In genomic region chr2:151238527-151239487, GRCh38 we compare ENCODE assay signal across 8 cellular contexts. TPM values are rescaled to one million over a fixed set of nuclear protein-coding genes. Genes with fewer than 3 reads are reported as not detected.
DNase-seq lines count a peak whose midpoint lies in the region; ATAC-seq and TF ChIP-seq lines count a peak whose summit lies in the region.

No MANE protein-coding gene starts in this region.

- no peaks in the 10 kb centered on the region for H3K36me3 Mint-ChIP-seq in activated CD4-positive, alpha-beta T cell treated with anti-CD3 and anti-CD28 coated beads for 36 hours (ENCODE audit: low read depth)

- no peaks in the 10 kb centered on the region for H3K79me2 ChIP-seq in fibroblast of lung (ENCODE audit: control insufficient read depth, insufficient read depth, low read length)
- no peaks in the 10 kb centered on the region for H3K79me2 ChIP-seq in neural cell (replicated peaks; ENCODE audit: insufficient read depth, low read length)

- no peak overlapping the region for H3K27ac Mint-ChIP-seq in activated CD4-positive, alpha-beta T cell treated with anti-CD3 and anti-CD28 coated beads for 36 hours

- DNase-seq in DMS 273 (lab: John Stamatoyannopoulos, UW; ENCODE audit: unreplicated experiment) = peak; percentile 86
- peak; percentile 1 to 69 for DNase-seq in NCI-H446 (lab: John Stamatoyannopoulos, UW)
- DNase-seq in activated CD4-positive, alpha-beta T cell treated with anti-CD3 and anti-CD28 coated beads for 36 hours = peak; percentile 58
- DNase-seq in fibroblast of lung (ENCODE audit: low read depth in 2 of 2) = peak; percentile 78 to 93
- no peak for DNase-seq in effector memory CD4-positive, alpha-beta T cell

- H3K9me3 Mint-ChIP-seq in activated CD4-positive, alpha-beta T cell treated with anti-CD3 and anti-CD28 coated beads for 36 hours (ENCODE audit: low read depth) = no peaks in the 10 kb centered on the region

- POLR2A ChIA-PET in activated CD4-positive, alpha-beta T cell treated with anti-CD3 and anti-CD28 coated beads for 36 hours (lab: Charles Lee) = no interaction called here

- H3K4me2 ChIP-seq in fibroblast of lung (ENCODE audit: extremely low read depth, insufficient read depth, low read length) (no peak overlapping the region), neural cell (ENCODE audit: low read length) (no peak overlapping the region)

- no peaks in the 10 kb centered on the region for H4K20me1 ChIP-seq in fibroblast of lung (ENCODE audit: control insufficient read depth, extremely low read depth, insufficient read depth, low read length)
- H4K20me1 ChIP-seq in neural cell (ENCODE audit: insufficient read depth) = no peaks in the 10 kb centered on the region

- ATAC-seq in GM19328 (IDR thresholded peaks at IDR 0.05; ENCODE audit: unreplicated experiment) (peak; percentile 79), HG03442 (IDR thresholded peaks at IDR 0.05; ENCODE audit: unreplicated experiment) (peak; percentile 87)
- peak; percentile 74 for ATAC-seq in activated CD4-positive, alpha-beta T cell treated with anti-CD3 and anti-CD28 coated beads for 36 hours

- H3K9me3 ChIP-seq in fibroblast of lung (ENCODE audit: control insufficient read depth, insufficient read depth, low read depth, low read length) (no peaks in the 10 kb centered on the region), neural cell (ENCODE audit: low read length) (no peaks in the 10 kb centered on the region)
- H3K9me3 ChIP-seq in effector memory CD4-positive, alpha-beta T cell (ENCODE audit: control insufficient read depth, low read length) = no peaks in the 10 kb centered on the region

- TF ChIP-seq CTCF in fibroblast of lung (conservative IDR thresholded peaks at IDR 0.05 in 1 of 2, IDR thresholded peaks at IDR 0.05 in 1 of 2; ENCODE audit: low read depth in 1 of 2, low read length in 2 of 2) = peak; percentile 75 to 77
- TF ChIP-seq CTCF in neural cell (IDR thresholded peaks at IDR 0.05; ENCODE audit: poor library complexity, severe bottlenecking) = peak; percentile 94

- H2AFZ ChIP-seq in fibroblast of lung (ENCODE audit: low read length) (no peak overlapping the region), neural cell (ENCODE audit: low read depth, low read length) (no peak overlapping the region)

- no peaks in the 10 kb centered on the region for H3K27me3 Mint-ChIP-seq in activated CD4-positive, alpha-beta T cell treated with anti-CD3 and anti-CD28 coated beads for 36 hours

- no peak for TF ChIP-seq EP300 in neural cell (conservative IDR thresholded peaks at IDR 0.05; ENCODE audit: poor library complexity, severe bottlenecking)

- H3K27ac ChIP-seq in fibroblast of lung (ENCODE audit: insufficient read depth, low read length) = no peak overlapping the region
- no peak overlapping the region for H3K27ac ChIP-seq in neural cell (ENCODE audit: low read length)
- no peak overlapping the region for H3K27ac ChIP-seq in effector memory CD4-positive, alpha-beta T cell (ENCODE audit: insufficient read depth, low read length, poor library complexity, severe bottlenecking)

- H3K4me3 ChIP-seq in fibroblast of lung (replicated peaks in 1 of 4; ENCODE audit: control extremely low read depth in 1 of 4, insufficient read depth in 1 of 4, low read depth in 3 of 4, low read length in 4 of 4) (no peak overlapping the region), neural cell (ENCODE audit: low read length) (no peak overlapping the region)
- no peak overlapping the region for H3K4me3 ChIP-seq in effector memory CD4-positive, alpha-beta T cell (ENCODE audit: insufficient read depth, low read depth, low read length, poor library complexity, severe bottlenecking)

- TF ChIP-seq RAD21 in neural cell (conservative IDR thresholded peaks at IDR 0.05) = peak; percentile 100

- H3K27me3 ChIP-seq in fibroblast of lung (ENCODE audit: control insufficient read depth, insufficient read depth, low read length) (no peaks in the 10 kb centered on the region), neural cell (ENCODE audit: insufficient read depth, low read depth, low read length) (no peaks in the 10 kb centered on the region)
- H3K27me3 ChIP-seq in effector memory CD4-positive, alpha-beta T cell (replicated peaks; ENCODE audit: control insufficient read depth, insufficient read depth, low read length, poor library complexity, severe bottlenecking) = no peaks in the 10 kb centered on the region

- intact Hi-C loops in activated CD4-positive, alpha-beta T cell treated with anti-CD3 and anti-CD28 coated beads for 36 hours (cut with DNase I, micrococcal nuclease) = loop anchor here (1.0 kb wide), 1 partner anchor 1642 kb away; no protein-coding TSS in a partner anchor

- H3K36me3 ChIP-seq in fibroblast of lung (ENCODE audit: control insufficient read depth, insufficient read depth, low read length) = no peaks in the 10 kb centered on the region
- no peaks in the 10 kb centered on the region for H3K36me3 ChIP-seq in neural cell (ENCODE audit: insufficient read depth, low read length)
- H3K36me3 ChIP-seq in effector memory CD4-positive, alpha-beta T cell (ENCODE audit: control insufficient read depth, insufficient read depth, low read length) = no peaks in the 10 kb centered on the region

- no peaks in the 10 kb centered on the region for H3K4me1 ChIP-seq in fibroblast of lung (ENCODE audit: control insufficient read depth, extremely low read depth, insufficient read depth, low read length)
- H3K4me1 ChIP-seq in effector memory CD4-positive, alpha-beta T cell (ENCODE audit: control insufficient read depth, insufficient read depth, low read length, poor library complexity, severe bottlenecking) = no peaks in the 10 kb centered on the region

- H3K9ac ChIP-seq in fibroblast of lung (ENCODE audit: insufficient read depth, low read length) (no peak overlapping the region), neural cell (ENCODE audit: low read length) (no peak overlapping the region)

- CTCF ChIA-PET in activated CD4-positive, alpha-beta T cell treated with anti-CD3 and anti-CD28 coated beads for 36 hours (lab: Charles Lee) = interaction anchor here (0.6 to 2.5 kb wide), 33 partner anchors 9 to 1676 kb away, joined by 3 to 20 read pairs (median 3); no protein-coding TSS in a partner anchor

- H3K9me2 ChIP-seq in neural cell (ENCODE audit: insufficient read depth, low read length) = no peaks in the 10 kb centered on the region

- H3F3A ChIP-seq in neural cell (ENCODE audit: insufficient read depth, low read length, poor library complexity, severe bottlenecking) = no peaks in the 10 kb centered on the region

- no peak overlapping the region for H3K4me3 Mint-ChIP-seq in activated CD4-positive, alpha-beta T cell treated with anti-CD3 and anti-CD28 coated beads for 36 hours

- H3K4me1 Mint-ChIP-seq in activated CD4-positive, alpha-beta T cell treated with anti-CD3 and anti-CD28 coated beads for 36 hours = peaks cover 5% of the 10 kb centered on the region

TF ChIP-seq in neural cell, 6 proteins besides CTCF, POLR2A, EP300 and RAD21:
- TF ChIP-seq TAF1 (IDR thresholded peaks at IDR 0.05; ENCODE audit: low read depth) (no peak), SMC3 (conservative IDR thresholded peaks at IDR 0.05; ENCODE audit: poor library complexity) (peak; percentile 99)

RNA-seq across cellular contexts. Expression of gene RBM43, which starts 22.9 kb away (rescaled TPM):
- 1 to 10 TPM; 5.7 to 5.8 TPM for total RNA-seq in activated CD4-positive, alpha-beta T cell treated with anti-CD3 and anti-CD28 coated beads for 36 hours
- total RNA-seq in fibroblast of lung = 4.9 and 12.4 TPM in 2 replicates
- polyA plus RNA-seq in fibroblast of lung (8.5 and 13.8 TPM in 2 replicates), neural cell (not detected in 2 replicates)
- polyA plus RNA-seq in fibroblast of lung (2012) = 5.3 and 8.6 TPM in 2 replicates
- polyA minus RNA-seq in fibroblast of lung (ENCODE audit: low replicate concordance) (1.7 and 3.1 TPM in 2 replicates), neural cell (not detected in 2 replicates)

RNA-seq across cellular contexts. Expression of gene NMI, which starts 50.7 kb away (rescaled TPM):
- 10 to 100 TPM; 32.3 to 37.4 TPM for total RNA-seq in activated CD4-positive, alpha-beta T cell treated with anti-CD3 and anti-CD28 coated beads for 36 hours
- 17.7 and 18.3 TPM in 2 replicates for total RNA-seq in fibroblast of lung
- polyA plus RNA-seq in fibroblast of lung (17.8 TPM in 2 replicates), neural cell (not detected in 2 replicates)
- 18.1 and 19.0 TPM in 2 replicates for polyA plus RNA-seq in fibroblast of lung (2012)
- polyA minus RNA-seq in fibroblast of lung (ENCODE audit: low replicate concordance) (0.71 and 0.85 TPM in 2 replicates), neural cell (not detected in 2 replicates)

Comparison
In these comparisons a context has a peak if more than half of its experiments do, and no peak if none do; other contexts are left out.
1. DNase-seq: peak in DMS 273 (single experiment), NCI-H446 (2 of 2), activated CD4-positive, alpha-beta T cell treated with anti-CD3 and anti-CD28 coated beads for 36 hours (single experiment) and fibroblast of lung (2 of 2); none in effector memory CD4-positive, alpha-beta T cell (0 of 3).
2. Peak in every context shown above with its lines, with median percentiles within 50 percentile points of each other: ATAC-seq.